In the genomic region with DNA sequence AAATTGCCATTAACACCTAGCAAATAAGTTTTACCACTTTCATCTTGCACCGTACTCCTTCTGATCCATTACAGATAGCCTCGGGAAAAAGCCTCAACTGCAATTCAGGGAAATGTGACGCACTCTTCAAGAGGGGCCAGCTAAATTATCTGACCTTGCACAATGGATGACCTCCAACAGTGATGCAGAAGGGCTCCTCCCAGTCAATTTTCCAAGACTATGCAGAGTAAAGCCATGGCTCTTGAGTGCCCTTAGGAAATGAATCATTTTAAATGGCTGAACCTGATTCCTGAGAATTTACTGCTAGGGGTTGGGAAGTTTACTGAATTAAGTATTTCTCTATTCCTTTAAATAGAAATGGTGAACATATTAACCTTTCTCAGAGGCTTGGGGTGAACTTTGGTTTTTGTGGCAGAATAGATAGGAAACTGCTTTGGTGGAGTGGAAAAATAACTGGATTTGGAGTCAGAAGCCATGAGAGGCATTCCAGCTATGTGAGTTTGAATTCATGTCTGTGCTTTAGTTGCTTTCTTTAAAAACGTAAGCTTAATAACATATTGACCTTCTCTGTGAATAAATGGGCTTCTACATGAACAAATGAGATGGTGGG, we compare ENCODE assay signal across 12 cellular contexts.
DNase-seq lines count a peak whose midpoint lies in the region; ATAC-seq and TF ChIP-seq lines count a peak whose summit lies in the region.
"Had no signal": no experiment of that assay in that cellular context is flagged by ENCODE, and none has a peak within 500 bp of the region (broad histone marks: within the 10 kb centered on the region; RNA-seq: fewer than 3 reads in every experiment).

No MANE protein-coding gene starts in this region.

- no peaks in the 10 kb centered on the region for H3K4me1 Mint-ChIP-seq in effector memory CD8-positive, alpha-beta T cell (ENCODE audit: low read depth in 2 of 2)

- H3K4me3 ChIP-seq in SJSA1 (no peak overlapping the region), parathyroid adenoma (ENCODE audit: low read depth, low read length) (no peak overlapping the region)
- H3K4me3 ChIP-seq: HAP-1 had no signal

- TF ChIP-seq CTCF in 22Rv1 (IDR thresholded peaks at IDR 0.05) = no peak
- no peak for TF ChIP-seq CTCF in parathyroid adenoma (IDR thresholded peaks at IDR 0.05)

- H3K27ac Mint-ChIP-seq in effector memory CD8-positive, alpha-beta T cell = no peak overlapping the region
- H3K27ac Mint-ChIP-seq: endodermal cell had no signal

- H3K27me3 Mint-ChIP-seq in effector memory CD8-positive, alpha-beta T cell = peaks cover 42 to 47% of the 10 kb centered on the region in 2 donors

- no peak for ATAC-seq in effector memory CD8-positive, alpha-beta T cell (replicated peaks)

- no peak overlapping the region for H3K4me2 ChIP-seq in parathyroid adenoma (ENCODE audit: low read length)

- no peak overlapping the region for H3K9ac ChIP-seq in parathyroid adenoma

- H2AFZ ChIP-seq in parathyroid adenoma = peak overlapping the region; percentile 30

- peaks cover 6% of the 10 kb centered on the region for H3K79me2 ChIP-seq in parathyroid adenoma

- H3K9me3 ChIP-seq in SJSA1 (replicated peaks) = no peaks in the 10 kb centered on the region
- H3K9me3 ChIP-seq in parathyroid adenoma (ENCODE audit: control insufficient read depth, low read length) = no peaks in the 10 kb centered on the region
- H3K9me3 ChIP-seq: HAP-1 had no signal

- H3K4me1 ChIP-seq in SJSA1 (replicated peaks) = peaks cover 36% of the 10 kb centered on the region
- H3K4me1 ChIP-seq in parathyroid adenoma = peaks cover 73% of the 10 kb centered on the region

- H3K36me3 ChIP-seq in SJSA1 = no peaks in the 10 kb centered on the region
- no peaks in the 10 kb centered on the region for H3K36me3 ChIP-seq in parathyroid adenoma (ENCODE audit: control insufficient read depth, insufficient read depth, low read length)
- H3K36me3 ChIP-seq: HAP-1 had no signal

- H3K9me3 Mint-ChIP-seq in effector memory CD8-positive, alpha-beta T cell = no peaks in the 10 kb centered on the region

- peak in 1 of 2 experiments; percentile 37 for DNase-seq in SJSA1 (ENCODE audit: low read depth in 1 of 2, low spot score in 2 of 2)
- peak; percentile 92 for DNase-seq in glomerular endothelial cell (ENCODE audit: extremely low read depth, low read depth, low spot score)
- DNase-seq in iPS-NIHi11 (ENCODE audit: low spot score) = no peak
- DNase-seq in RPMI8226 = no peak
- no peak for DNase-seq in effector memory CD8-positive, alpha-beta T cell
- DNase-seq in NCI-H345 (lab: John Stamatoyannopoulos, UW) = no peak
- DNase-seq: endodermal cell, GF-D8, NCI-H1105 treated with DMSO at 0.1 percent for 48 hours had no signal

- no peak overlapping the region for H3K4me3 Mint-ChIP-seq in effector memory CD8-positive, alpha-beta T cell
- H3K4me3 Mint-ChIP-seq: endodermal cell had no signal

- H3K36me3 Mint-ChIP-seq in effector memory CD8-positive, alpha-beta T cell (ENCODE audit: insufficient read depth) = no peaks in the 10 kb centered on the region

- H3K27me3 ChIP-seq in SJSA1 (replicated peaks) (no peaks in the 10 kb centered on the region; the same call in 1 of the 2 replicates), parathyroid adenoma (ENCODE audit: control insufficient read depth, insufficient read depth, low read length) (no peaks in the 10 kb centered on the region)

- peak overlapping the region; percentile 49 for H3K27ac ChIP-seq in 22Rv1
- peak overlapping the region; percentile 14; the same call in 1 of the 2 replicates for H3K27ac ChIP-seq in SJSA1
- peak overlapping the region; percentile 94 for H3K27ac ChIP-seq in parathyroid adenoma

Comparison
In these comparisons a context has a peak if more than half of its experiments do, and no peak if none do; other contexts are left out.
1. H3K27ac ChIP-seq: peak in every context shown above with its lines; median percentile 94 in parathyroid adenoma; 49 in 22Rv1; 14 in SJSA1.